Comparison of ENCODE assay signal across 14 cellular contexts in genomic region chr3:112908252-112908651, GRCh38.
DNase-seq lines count a peak whose midpoint lies in the region; ATAC-seq and TF ChIP-seq lines count a peak whose summit lies in the region.
"Had no signal": no experiment of that assay in that cellular context is flagged by ENCODE, and none has a peak within 500 bp of the region (broad histone marks: within the 10 kb centered on the region; RNA-seq: fewer than 3 reads in every experiment).

No MANE protein-coding gene starts in this region.

- H3K9me3 Mint-ChIP-seq in T-helper 2 cell treated with Interferon-gamma antibody and Interleukin-4, amounts not matched to agents 5 μg/mL and 100 μg/mL, for 36 hours = peaks cover 11% of the 10 kb centered on the region
- peaks cover 4% of the 10 kb centered on the region for H3K9me3 Mint-ChIP-seq in glutamatergic neuron (ENCODE audit: unreplicated experiment)

- TF ChIP-seq CTCF in GM20000 (IDR thresholded peaks at IDR 0.05; ENCODE audit: extremely low read depth, missing control alignments) (no peak), glutamatergic neuron (IDR thresholded peaks at IDR 0.05; ENCODE audit: partially characterized antibody, unreplicated experiment) (no peak)

- no peak for TF ChIP-seq POLR2A in GM18505 (IDR thresholded peaks at IDR 0.05; ENCODE audit: borderline replicate concordance, extremely low read depth, insufficient read depth, insufficient read length)

- peak overlapping the region; percentile 6 for H3K27ac Mint-ChIP-seq in T-helper 2 cell treated with Interferon-gamma antibody and Interleukin-4, amounts not matched to agents 5 μg/mL and 100 μg/mL, for 36 hours
- no peak overlapping the region for H3K27ac Mint-ChIP-seq in glutamatergic neuron (ENCODE audit: unreplicated experiment)
- H3K27ac Mint-ChIP-seq: CD4-positive, alpha-beta memory T cell; GM23338 had no signal

- H3K4me3 Mint-ChIP-seq in T-helper 2 cell treated with Interferon-gamma antibody and Interleukin-4, amounts not matched to agents 5 μg/mL and 100 μg/mL, for 36 hours = no peak overlapping the region
- H3K4me3 Mint-ChIP-seq in glutamatergic neuron (ENCODE audit: unreplicated experiment) = no peak overlapping the region
- H3K4me3 Mint-ChIP-seq: CD4-positive, alpha-beta memory T cell; GM23338 had no signal

- ATAC-seq in GM18505 (IDR thresholded peaks at IDR 0.05; ENCODE audit: unreplicated experiment) (peak; percentile 97), HG03060 (IDR thresholded peaks at IDR 0.05; ENCODE audit: low read depth, unreplicated experiment) (peak; percentile 96)
- ATAC-seq: GM23338 had no signal

- peaks cover 3% of the 10 kb centered on the region for H3K36me3 Mint-ChIP-seq in T-helper 2 cell treated with Interferon-gamma antibody and Interleukin-4, amounts not matched to agents 5 μg/mL and 100 μg/mL, for 36 hours (ENCODE audit: low read depth)
- H3K36me3 Mint-ChIP-seq in glutamatergic neuron (ENCODE audit: unreplicated experiment) = peaks cover 11% of the 10 kb centered on the region

- peaks cover 6% of the 10 kb centered on the region for H3K4me1 Mint-ChIP-seq in T-helper 2 cell treated with Interferon-gamma antibody and Interleukin-4, amounts not matched to agents 5 μg/mL and 100 μg/mL, for 36 hours (ENCODE audit: low read depth)
- H3K4me1 Mint-ChIP-seq in glutamatergic neuron (ENCODE audit: low read depth, unreplicated experiment) = no peaks in the 10 kb centered on the region
- H3K4me1 Mint-ChIP-seq: GM23338 had no signal

- no peaks in the 10 kb centered on the region for H3K27me3 Mint-ChIP-seq in T-helper 2 cell treated with Interferon-gamma antibody and Interleukin-4, amounts not matched to agents 5 μg/mL and 100 μg/mL, for 36 hours (ENCODE audit: low read depth)
- H3K27me3 Mint-ChIP-seq in glutamatergic neuron (ENCODE audit: unreplicated experiment) = no peaks in the 10 kb centered on the region
- H3K27me3 Mint-ChIP-seq: CD4-positive, alpha-beta memory T cell had no signal

- peak; percentile 35 for DNase-seq in GM20000 (ENCODE audit: low spot score)
- DNase-seq in T-helper 2 cell treated with Interferon-gamma antibody and Interleukin-4, amounts not matched to agents 5 μg/mL and 100 μg/mL, for 36 hours (ENCODE audit: low spot score) = no peak
- no peak for DNase-seq in stimulated activated CD4-positive, alpha-beta T cell treated with anti-CD3 and anti-CD28 coated beads, Interleukin-4, amount 100 ng/mL, for 4 hours
- DNase-seq in NCI-H1105 (lab: John Stamatoyannopoulos, UW) = no peak
- no peak for DNase-seq in NCI-H1694 treated with DMSO at 0.1 percent for 48 hours (lab: John Stamatoyannopoulos, UW)
- DNase-seq in glutamatergic neuron = no peak
- DNase-seq: activated naive CD4-positive, alpha-beta T cell; NK-92 treated with Interleukin-12 subunit alpha and Interleukin-12 subunit beta, amount 100 ng/mL, for 24 hours; stimulated activated CD4-positive, alpha-beta T cell treated with anti-CD3 and anti-CD28 coated beads, Interleukin-4, amount 100 ng/mL, for 1 hour; T-helper 9 cell had no signal
